In the genomic region with DNA sequence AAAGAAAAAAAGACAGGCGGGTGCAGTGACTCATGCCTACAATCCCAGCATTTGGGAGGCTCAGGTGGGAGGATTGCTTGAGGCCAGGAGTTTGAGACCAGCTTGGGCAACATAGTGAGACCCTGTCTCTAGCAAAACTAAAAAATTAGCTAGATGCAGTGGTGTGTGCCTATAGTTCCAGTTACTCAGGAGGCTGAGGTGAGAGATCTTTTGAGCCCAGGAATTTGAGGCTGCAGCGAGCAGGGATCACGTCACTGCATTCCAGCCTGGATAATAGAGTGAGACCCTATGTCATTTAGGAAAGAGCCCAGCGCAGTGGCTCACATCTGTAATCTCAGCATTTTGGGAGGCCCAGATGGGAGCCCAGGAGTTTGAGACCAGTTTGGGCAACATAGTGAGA, we compare ENCODE assay signal across 19 cellular contexts.
DNase-seq lines count a peak whose midpoint lies in the region; ATAC-seq, FAIRE-seq and TF ChIP-seq lines count a peak whose summit lies in the region.
"Had no signal": no experiment of that assay in that cellular context is flagged by ENCODE, and none has a peak within 500 bp of the region (broad histone marks: within the 10 kb centered on the region; RNA-seq: fewer than 3 reads in every experiment).

No MANE protein-coding gene starts in this region.

- H3K4me3 ChIP-seq in A549 (no peak overlapping the region), H1 (ENCODE audit: extremely low read depth in 1 of 4, insufficient read depth in 2 of 4, low read depth in 3 of 4, low read length in 4 of 4) (no peak overlapping the region)
- H3K4me3 ChIP-seq: BLaER1 had no signal

- no peak overlapping the region for H2BK15ac ChIP-seq in H1 (ENCODE audit: low read length)

- H3K56ac ChIP-seq in H1 (replicated peaks; ENCODE audit: insufficient read length, low read depth, low read length) = no peak overlapping the region

- TF ChIP-seq CTCF in A549 (IDR thresholded peaks at IDR 0.05) (no peak), RWPE1 (conservative IDR thresholded peaks at IDR 0.05; ENCODE audit: low read depth) (no peak), H1 (IDR thresholded peaks at IDR 0.05; ENCODE audit: control extremely low read depth in 1 of 3, insufficient read depth in 1 of 3, low read depth in 1 of 3, low read length in 3 of 3) (no peak), mesothelial cell of epicardium (IDR thresholded peaks at IDR 0.05; ENCODE audit: unreplicated experiment) (no peak)

- no peak overlapping the region; the same call in 1 of the 2 replicates for H2AK5ac ChIP-seq in H1 (ENCODE audit: low read depth, low read length)

- CTCF ChIA-PET in A549 (lab: Yijun Ruan, JAX) = interaction anchor here (1.2 kb wide), 1 partner anchor 13 kb away, joined by 4 read pairs; no protein-coding TSS in a partner anchor
- CTCF ChIA-PET in RWPE1 (lab: Yijun Ruan, JAX) = no interaction called here
- CTCF ChIA-PET in H1 (lab: Charles Lee; ENCODE audit: partially characterized antibody) = no interaction called here

- H3K27ac ChIP-seq in A549 (peak overlapping the region; percentile 43 to 86; a peak in 4 of 6 replicates), RWPE1 (peak overlapping the region; percentile 35), H1 (ENCODE audit: low read depth, low read length) (no peak overlapping the region)
- H3K27ac ChIP-seq: BLaER1, C4-2B had no signal

- no peak overlapping the region for H4K5ac ChIP-seq in H1 (ENCODE audit: insufficient read length, low read depth, low read length)

- H3K9me3 ChIP-seq in A549 = no peaks in the 10 kb centered on the region
- no peaks in the 10 kb centered on the region for H3K9me3 ChIP-seq in H1 (ENCODE audit: insufficient read depth in 2 of 2, low read depth in 1 of 2, low read length in 1 of 2)
- H3K9me3 ChIP-seq: BLaER1, Caco-2 had no signal

- no peak overlapping the region for H3K23ac ChIP-seq in H1 (ENCODE audit: insufficient read length)

- peaks cover 36% of the 10 kb centered on the region for H3K79me1 ChIP-seq in H1 (ENCODE audit: low read depth, low read length)

- no peaks in the 10 kb centered on the region for H3K27me3 ChIP-seq in H1 (replicated peaks in 1 of 4; ENCODE audit: control insufficient read depth in 3 of 4, extremely low read depth in 1 of 4, insufficient read depth in 3 of 4, low read length in 3 of 4)
- H3K27me3 ChIP-seq: BLaER1 had no signal

- H3K27ac Mint-ChIP-seq in mesothelial cell of epicardium = peak overlapping the region; percentile 34
- H3K27ac Mint-ChIP-seq in stimulated activated naive B cell treated with anti-CD40 and anti-IgM and Interleukin-4, amounts not matched to agents 10 μg/mL and 1 μg/mL and 100 μg/mL, for 72 hours = no peak overlapping the region
- H3K27ac Mint-ChIP-seq: B cell; CD4-positive, CD25-positive, alpha-beta regulatory T cell; CD8-positive, alpha-beta T cell had no signal

- H4K8ac ChIP-seq in H1 (ENCODE audit: extremely low read depth, insufficient read depth, low read length) = no peak overlapping the region

- H3K4me2 ChIP-seq in A549 (no peak overlapping the region), H1 (ENCODE audit: insufficient read depth in 1 of 2, low read depth in 2 of 2, low read length in 2 of 2) (no peak overlapping the region)
- H3K4me2 ChIP-seq: BLaER1 had no signal

- H3K4ac ChIP-seq in H1 (replicated peaks; ENCODE audit: insufficient read length, low read depth, low read length) = no peak overlapping the region

- TF ChIP-seq EP300 in A549 (IDR thresholded peaks at IDR 0.05) = no peak
- no peak for TF ChIP-seq EP300 in H1 (IDR thresholded peaks at IDR 0.05; ENCODE audit: borderline replicate concordance in 1 of 2, low read depth in 2 of 2, low read length in 2 of 2)

- H3K79me2 ChIP-seq in H1 (ENCODE audit: control insufficient read depth in 1 of 2, insufficient read depth in 2 of 2, low read length in 2 of 2) = peaks cover 0 to 71% of the 10 kb centered on the region in 2 experiments; a peak in 2 of 4 replicates

- no peak overlapping the region for H3K18ac ChIP-seq in H1 (ENCODE audit: extremely low read depth, low read length)

- H3K4me1 Mint-ChIP-seq in mesothelial cell of epicardium = peaks cover 18% of the 10 kb centered on the region
- peaks cover 18 to 54% of the 10 kb centered on the region in 2 donors for H3K4me1 Mint-ChIP-seq in stimulated activated naive B cell treated with anti-CD40 and anti-IgM and Interleukin-4, amounts not matched to agents 10 μg/mL and 1 μg/mL and 100 μg/mL, for 72 hours

- no peak overlapping the region for H2BK12ac ChIP-seq in H1 (ENCODE audit: low read depth, low read length)

- H3K4me3 Mint-ChIP-seq in mesothelial cell of epicardium = no peak overlapping the region
- H3K4me3 Mint-ChIP-seq in stimulated activated naive B cell treated with anti-CD40 and anti-IgM and Interleukin-4, amounts not matched to agents 10 μg/mL and 1 μg/mL and 100 μg/mL, for 72 hours = no peak overlapping the region
- H3K4me3 Mint-ChIP-seq: B cell; CD4-positive, CD25-positive, alpha-beta regulatory T cell; CD8-positive, alpha-beta T cell had no signal

- no peaks in the 10 kb centered on the region for H3K36me3 ChIP-seq in H1 (ENCODE audit: control insufficient read depth in 2 of 4, insufficient read depth in 4 of 4, low read length in 3 of 4)

- H4K91ac ChIP-seq in H1 (replicated peaks; ENCODE audit: insufficient read length, low read length) = no peak overlapping the region

- no peak for TF ChIP-seq POLR2A in A549 (IDR thresholded peaks at IDR 0.05; ENCODE audit: low read length)
- no peak for TF ChIP-seq POLR2A in H1 (IDR thresholded peaks at IDR 0.05; ENCODE audit: control extremely low read depth in 1 of 2, low read depth in 2 of 2, low read length in 2 of 2)

- POLR2A ChIA-PET in A549 (lab: Yijun Ruan, JAX) (no interaction called here), RWPE1 (lab: Yijun Ruan, JAX; ENCODE audit: low non-redundant PET) (no interaction called here), H1 (lab: Charles Lee; ENCODE audit: partially characterized antibody) (no interaction called here)

- DNase-seq in A549 (ENCODE audit: low read depth in 1 of 2, low spot score in 1 of 2) (no peak), RWPE1 (ENCODE audit: low spot score) (no peak), H1 (ENCODE audit: low read depth in 1 of 2, low spot score in 2 of 2) (no peak), mesothelial cell of epicardium (ENCODE audit: low spot score in 2 of 2, unreplicated experiment in 2 of 2) (no peak), NCI-H1105 (lab: John Stamatoyannopoulos, UW) (no peak), NCI-H748 (lab: John Stamatoyannopoulos, UW; ENCODE audit: unreplicated experiment) (no peak)
- DNase-seq in stimulated activated naive B cell treated with anti-CD40 and anti-IgM and Interleukin-4, amounts not matched to agents 10 μg/mL and 1 μg/mL and 100 μg/mL, for 72 hours = no peak
- DNase-seq: Caco-2; CD4-positive, CD25-positive, alpha-beta regulatory T cell; CD8-positive, alpha-beta T cell; DMS153; DND-41; GOT3; HCEC 1CT had no signal

- H3K23me2 ChIP-seq in H1 (ENCODE audit: low read depth, low read length) = no peaks in the 10 kb centered on the region

- H4K20me1 ChIP-seq in H1 (replicated peaks in 1 of 2; ENCODE audit: control insufficient read depth in 1 of 2, insufficient read depth in 2 of 2, low read length in 2 of 2) = peaks cover 10 to 42% of the 10 kb centered on the region in 2 experiments

- H2BK5ac ChIP-seq in H1 (ENCODE audit: low read depth, low read length) = no peak overlapping the region

- no peaks in the 10 kb centered on the region for H3K36me3 Mint-ChIP-seq in mesothelial cell of epicardium
- peaks cover 8 to 15% of the 10 kb centered on the region in 2 donors for H3K36me3 Mint-ChIP-seq in stimulated activated naive B cell treated with anti-CD40 and anti-IgM and Interleukin-4, amounts not matched to agents 10 μg/mL and 1 μg/mL and 100 μg/mL, for 72 hours

- ATAC-seq in A549 = no peak
- no peak for ATAC-seq in stimulated activated naive B cell treated with anti-CD40 and anti-IgM and Interleukin-4, amounts not matched to agents 10 μg/mL and 1 μg/mL and 100 μg/mL, for 72 hours (replicated peaks)
- ATAC-seq: CD8-positive, alpha-beta T cell had no signal

- H2BK20ac ChIP-seq in H1 (ENCODE audit: low read length) = no peak overlapping the region

- H2AFZ ChIP-seq in H1 (ENCODE audit: low read length) = no peak overlapping the region

- H3K9ac ChIP-seq in H1 (replicated peaks in 1 of 4; ENCODE audit: extremely low read depth in 1 of 4, low read depth in 3 of 4, low read length in 3 of 4) = no peak overlapping the region

- H2BK120ac ChIP-seq in H1 (replicated peaks; ENCODE audit: low read depth, low read length) = no peak overlapping the region

- TF ChIP-seq RAD21 in A549 (conservative IDR thresholded peaks at IDR 0.05 in 1 of 2, IDR thresholded peaks at IDR 0.05 in 1 of 2) = no peak
- no peak for TF ChIP-seq RAD21 in H1 (IDR thresholded peaks at IDR 0.05 in 1 of 2, conservative IDR thresholded peaks at IDR 0.05 in 1 of 2; ENCODE audit: low read depth in 2 of 2, low read length in 2 of 2)

- WGBS in A549 (ENCODE audit: missing lambda C conversion rate) = 89% methylated on average over 4 of the region's 4 CpGs
- 89% methylated on average over 4 of the region's 4 CpGs; no CpG with 5 or more reads in 1 of the 2 experiments for WGBS in H1 (ENCODE audit: extremely low coverage in 1 of 2, insufficient coverage in 1 of 2, insufficient read length in 1 of 2, insufficient replicate concordance in 2 of 2, low coverage in 1 of 2, low lambda C conversion rate in 2 of 2, missing lambda C conversion rate in 1 of 2), 2 experiments

- H3K14ac ChIP-seq in H1 (ENCODE audit: insufficient read length) = no peak overlapping the region

- FAIRE-seq in A549 (lab: Jason Lieb, UNC) = no peak
- FAIRE-seq in H1 (lab: Jason Lieb, UNC) = no peak
- FAIRE-seq: G401.6, GM12892 had no signal

- no peaks in the 10 kb centered on the region for H3K27me3 Mint-ChIP-seq in mesothelial cell of epicardium (ENCODE audit: low read depth)
- H3K27me3 Mint-ChIP-seq in stimulated activated naive B cell treated with anti-CD40 and anti-IgM and Interleukin-4, amounts not matched to agents 10 μg/mL and 1 μg/mL and 100 μg/mL, for 72 hours = no peaks in the 10 kb centered on the region
- H3K27me3 Mint-ChIP-seq: B cell; CD4-positive, CD25-positive, alpha-beta regulatory T cell had no signal

- H3K9me3 Mint-ChIP-seq in mesothelial cell of epicardium = no peaks in the 10 kb centered on the region
- H3K9me3 Mint-ChIP-seq in stimulated activated naive B cell treated with anti-CD40 and anti-IgM and Interleukin-4, amounts not matched to agents 10 μg/mL and 1 μg/mL and 100 μg/mL, for 72 hours = peaks cover 0 to 3% of the 10 kb centered on the region in 2 donors
- H3K9me3 Mint-ChIP-seq: CD4-positive, CD25-positive, alpha-beta regulatory T cell; CD8-positive, alpha-beta T cell had no signal

- H3K4me1 ChIP-seq in A549 (peaks cover 88% of the 10 kb centered on the region), H1 (replicated peaks in 1 of 4; ENCODE audit: control insufficient read depth in 3 of 4, insufficient read depth in 4 of 4, low read length in 3 of 4) (peaks cover 0 to 11% (median 4%) of the 10 kb centered on the region in 4 experiments; a peak in 5 of 7 replicates)
- H3K4me1 ChIP-seq: Caco-2 had no signal

TF ChIP-seq in A549, 52 proteins besides CTCF, POLR2A, EP300 and RAD21 (continues in another document):
- TF ChIP-seq CBX2 (IDR thresholded peaks at IDR 0.05; ENCODE audit: borderline replicate concordance, low read depth) (no peak), TP53 (CRISPR knock-in tag; IDR thresholded peaks at IDR 0.05) (no peak)

TF ChIP-seq in H1, 55 proteins besides CTCF, POLR2A, EP300 and RAD21 (continues in another document):
- peak; percentile 43 for TF ChIP-seq TEAD4 (IDR thresholded peaks at IDR 0.05; ENCODE audit: low read depth, low read length)
